In genomic region chr1:189349600-189349999, GRCh38 we compare ENCODE assay signal across 18 cellular contexts.
"Had no signal": no experiment of that assay in that cellular context is flagged by ENCODE, and none has a peak within 500 bp of the region (broad histone marks: within the 10 kb centered on the region; RNA-seq: fewer than 3 reads in every experiment).

No MANE protein-coding gene starts in this region.

- H3K4me3 ChIP-seq: esophagus squamous epithelium, hepatocyte, lung, pancreas, smooth muscle cell had no signal

- H3K79me2 ChIP-seq: hepatocyte had no signal

- DNase-seq: effector memory CD8-positive, alpha-beta T cell; esophagus squamous epithelium; foreskin fibroblast; head of caudate nucleus; kidney; left cardiac atrium; left ventricle myocardium superior; mesenchymal stem cell; midbrain; pancreas; right cardiac atrium; stimulated activated CD4-positive, alpha-beta T cell treated with anti-CD3 and anti-CD28 coated beads, Interleukin-2, amount 100 ng/mL, for 48 hours; stimulated activated naive CD4-positive, alpha-beta T cell treated with Interleukin-2 at 50 U/mL for 16 hours; trophoblast cell had no signal

- H3K9me3 ChIP-seq: esophagus squamous epithelium, pancreas had no signal

- H3K4me1 ChIP-seq: esophagus squamous epithelium, pancreas had no signal

- H3K27me3 ChIP-seq: esophagus squamous epithelium, hepatocyte, pancreas had no signal

- H3K36me3 ChIP-seq: esophagus squamous epithelium, pancreas had no signal

- H3K27ac ChIP-seq: esophagus squamous epithelium, hepatocyte, pancreas had no signal

- H3K4me2 ChIP-seq: hepatocyte, smooth muscle cell had no signal

- H2AFZ ChIP-seq: hepatocyte had no signal

- FAIRE-seq: colon, kidney, pancreas had no signal
